ENCODE assay signal across 24 cellular contexts in the genomic region with DNA sequence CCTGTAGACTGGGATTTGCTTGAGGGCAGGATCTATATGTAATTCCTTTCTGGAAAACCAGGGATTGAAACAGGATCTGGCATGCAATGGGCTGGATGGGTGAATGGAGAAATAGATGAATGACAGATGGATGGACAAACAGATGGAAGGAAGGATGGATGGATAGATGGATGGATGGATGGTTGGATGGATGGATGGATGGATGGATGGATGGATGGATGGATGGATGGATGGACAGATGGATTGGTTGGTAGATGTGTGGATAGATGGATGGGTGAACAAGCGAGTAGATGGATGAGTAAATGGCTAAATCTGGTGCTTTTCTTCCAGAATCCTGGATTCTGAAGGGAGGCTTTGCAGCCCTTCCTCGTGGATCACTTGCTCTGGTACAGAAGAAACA.
"Had no signal": no experiment of that assay in that cellular context is flagged by ENCODE, and none has a peak within 500 bp of the region (broad histone marks: within the 10 kb centered on the region; RNA-seq: fewer than 3 reads in every experiment).

No MANE protein-coding gene starts in this region.

- H3K36me3 Mint-ChIP-seq: activated CD4-positive, alpha-beta memory T cell treated with anti-CD3 and anti-CD28 coated beads for 36 hours; activated naive CD4-positive, alpha-beta T cell treated with anti-CD3 and anti-CD28 coated beads, Interleukin-2, amount 50 U/mL, for 72 hours had no signal

- H3K4me3 Mint-ChIP-seq: activated CD4-positive, alpha-beta memory T cell treated with anti-CD3 and anti-CD28 coated beads for 36 hours; activated CD4-positive, alpha-beta T cell treated with anti-CD3 and anti-CD28 coated beads, Interleukin-2, amount 10 ng/mL, durations not matched to agents 7 days and 5 days; activated naive CD8-positive, alpha-beta T cell treated with anti-CD3 and anti-CD28 coated beads, Interleukin-2, amount 50 U/mL, for 24 hours; activated T-cell treated with anti-CD3 and anti-CD28 coated beads, Interleukin-2, amount 50 U/mL, for 4 hours had no signal

- H3K36me3 ChIP-seq: ascending aorta had no signal

- H3K9me3 ChIP-seq: ascending aorta, body of pancreas had no signal

- H3K9me3 Mint-ChIP-seq: activated CD4-positive, alpha-beta memory T cell treated with anti-CD3 and anti-CD28 coated beads for 36 hours; activated CD4-positive, alpha-beta T cell treated with anti-CD3 and anti-CD28 coated beads, Interleukin-2, amount 10 ng/mL, durations not matched to agents 7 days and 5 days; activated naive CD4-positive, alpha-beta T cell treated with anti-CD3 and anti-CD28 coated beads, Interleukin-2, amount 50 U/mL, for 72 hours; activated naive CD8-positive, alpha-beta T cell treated with anti-CD3 and anti-CD28 coated beads, Interleukin-2, amount 50 U/mL, for 24 hours; activated T-cell treated with anti-CD3 and anti-CD28 coated beads, Interleukin-2, amount 50 U/mL, for 4 hours had no signal

- H3K27ac Mint-ChIP-seq: activated CD4-positive, alpha-beta memory T cell treated with anti-CD3 and anti-CD28 coated beads for 36 hours; activated CD4-positive, alpha-beta T cell treated with anti-CD3 and anti-CD28 coated beads, Interleukin-2, amount 10 ng/mL, durations not matched to agents 7 days and 5 days; activated naive CD4-positive, alpha-beta T cell treated with anti-CD3 and anti-CD28 coated beads, Interleukin-2, amount 50 U/mL, for 72 hours; activated naive CD8-positive, alpha-beta T cell treated with anti-CD3 and anti-CD28 coated beads, Interleukin-2, amount 50 U/mL, for 24 hours had no signal

- H3K27ac ChIP-seq: ascending aorta, body of pancreas had no signal

- ATAC-seq: activated naive CD4-positive, alpha-beta T cell treated with anti-CD3 and anti-CD28 coated beads, Interleukin-2, amount 50 U/mL, for 72 hours; activated naive CD8-positive, alpha-beta T cell treated with anti-CD3 and anti-CD28 coated beads, Interleukin-2, amount 50 U/mL, for 24 hours; activated T-cell treated with anti-CD3 and anti-CD28 coated beads, Interleukin-2, amount 50 U/mL, for 4 hours; body of pancreas; PC-3 had no signal

- H3K27me3 Mint-ChIP-seq: activated CD4-positive, alpha-beta T cell treated with anti-CD3 and anti-CD28 coated beads, Interleukin-2, amount 10 ng/mL, durations not matched to agents 7 days and 5 days had no signal

- H3K27me3 ChIP-seq: ascending aorta, body of pancreas had no signal

- H3K4me1 ChIP-seq: ascending aorta, body of pancreas had no signal

- H3K4me3 ChIP-seq: ascending aorta, body of pancreas had no signal

- H3K4me1 Mint-ChIP-seq: activated CD4-positive, alpha-beta T cell treated with anti-CD3 and anti-CD28 coated beads, Interleukin-2, amount 10 ng/mL, durations not matched to agents 7 days and 5 days; activated naive CD8-positive, alpha-beta T cell treated with anti-CD3 and anti-CD28 coated beads, Interleukin-2, amount 50 U/mL, for 24 hours had no signal

- DNase-seq: activated CD4-positive, alpha-beta memory T cell treated with anti-CD3 and anti-CD28 coated beads for 36 hours; activated CD4-positive, alpha-beta T cell treated with anti-CD3 and anti-CD28 coated beads, Interleukin-2, amount 10 ng/mL, durations not matched to agents 7 days and 5 days; activated CD4-positive, CD25-positive, alpha-beta regulatory T cell; activated CD8-positive, alpha-beta memory T cell treated with anti-CD3 and anti-CD28 coated beads for 24 hours; activated effector memory CD4-positive, alpha-beta T cell treated with anti-CD3 and anti-CD28 coated beads, Interleukin-2, amount 50 U/mL, for 16 hours; activated naive CD4-positive, alpha-beta T cell treated with Interleukin-2 at 50 U/mL for 16 hours; activated naive CD8-positive, alpha-beta T cell treated with anti-CD3 and anti-CD28 coated beads, Interleukin-2, amount 50 U/mL, for 24 hours; activated T-cell treated with anti-CD3 and anti-CD28 coated beads, Interleukin-2, amount 50 U/mL, for 4 hours; amniotic stem cell; body of pancreas; MM.1S; NCI-H1105; NCI-H1436 treated with DMSO at 0.1 percent for 48 hours; NCI-H187; NCI-H2081; NCI-H510A treated with DMSO at 0.1 percent for 48 hours; PC-3; SHP77 treated with DMSO at 0.1 percent for 48 hours; T-helper 2 cell; T1000 had no signal

- FAIRE-seq: RCC 7860, TTC549 had no signal
